9 cellular contexts compared by ENCODE assay signal in the genomic region with DNA sequence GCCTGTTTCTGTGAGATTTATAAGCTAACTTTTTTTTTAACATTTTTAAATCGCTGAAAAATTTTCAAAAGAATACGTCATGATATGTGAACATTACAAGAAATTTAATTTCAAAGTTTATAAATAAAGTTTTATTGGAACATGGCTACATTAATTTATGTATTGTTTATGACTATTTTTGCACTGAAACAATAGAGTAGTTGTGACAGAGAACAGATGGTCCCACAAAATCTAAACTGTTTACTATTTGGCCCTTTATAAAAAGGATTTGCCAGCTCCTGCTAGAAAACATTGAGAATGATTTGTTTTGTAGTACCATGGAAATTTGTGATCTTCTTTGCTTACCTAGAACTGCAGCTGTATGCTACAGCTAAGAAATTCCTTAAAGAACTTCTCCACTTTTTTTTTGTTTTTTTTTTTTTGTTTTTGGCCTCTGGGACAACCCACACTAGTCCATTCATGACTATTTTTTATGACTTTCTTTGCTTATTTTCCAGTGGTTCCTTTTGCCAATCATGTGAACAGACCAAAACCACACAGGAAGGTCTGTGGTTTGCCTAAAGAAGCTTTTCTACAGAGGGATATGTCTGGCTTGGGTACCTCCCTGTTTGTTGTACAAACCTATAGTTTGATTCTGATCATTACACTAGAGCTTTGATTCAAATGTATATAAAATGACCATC. TPM values are rescaled to one million over a fixed set of nuclear protein-coding genes. Genes with fewer than 3 reads are reported as not detected.
A peak's percentile ranks its signal among the peaks of the same experiment; 100 is the strongest.
DNase-seq lines count a peak whose midpoint lies in the region; ATAC-seq and TF ChIP-seq lines count a peak whose summit lies in the region.
"Had no signal": no experiment of that assay in that cellular context is flagged by ENCODE, and none has a peak within 500 bp of the region (broad histone marks: within the 10 kb centered on the region; RNA-seq: fewer than 3 reads in every experiment).

No MANE protein-coding gene starts in this region.

- H3K27ac ChIP-seq in naive thymus-derived CD4-positive, alpha-beta T cell (ENCODE audit: low read depth, low read length): no peak overlapping the region
- H3K27ac ChIP-seq in body of pancreas: no peak overlapping the region
- H3K27ac ChIP-seq: PC-9 had no signal

- H3K4me1 Mint-ChIP-seq in activated CD8-positive, alpha-beta T cell treated with anti-CD3 and anti-CD28 coated beads for 36 hours (ENCODE audit: low read depth): peaks cover 75% of the 10 kb centered on the region
- peaks cover 44 to 78% (median 66%) of the 10 kb centered on the region in 7 donors for H3K4me1 Mint-ChIP-seq in naive thymus-derived CD4-positive, alpha-beta T cell

- no peaks in the 10 kb centered on the region for H3K9me3 ChIP-seq in naive thymus-derived CD4-positive, alpha-beta T cell (ENCODE audit: control insufficient read depth in 2 of 3, low read length in 3 of 3)
- no peaks in the 10 kb centered on the region for H3K9me3 ChIP-seq in body of pancreas

- no peaks in the 10 kb centered on the region for H3K27me3 Mint-ChIP-seq in activated CD8-positive, alpha-beta T cell treated with anti-CD3 and anti-CD28 coated beads for 36 hours
- peaks cover 0 to 57% (median 0%) of the 10 kb centered on the region in 5 donors for H3K27me3 Mint-ChIP-seq in naive thymus-derived CD4-positive, alpha-beta T cell

- in situ Hi-C loops in KBM-7 (cut with MboI; ENCODE audit: low pct_unique_long_range_greater_than_20kb, low sequenced_read_pairs): loop anchor here (25.0 kb wide), 1 partner anchor 103 kb away; no protein-coding TSS in a partner anchor

- POLR2A ChIA-PET in activated CD8-positive, alpha-beta T cell treated with anti-CD3 and anti-CD28 coated beads for 36 hours (lab: Charles Lee): interaction anchor here (0.9 to 1.0 kb wide), 2 partner anchors 43 to 56 kb away, joined by 3 read pairs; partner anchors contain the start of gene ST7
- POLR2A ChIA-PET in naive thymus-derived CD4-positive, alpha-beta T cell (lab: Charles Lee): interaction anchor here (0.5 to 1.9 kb wide), 4 partner anchors 57 to 800 kb away, joined by 3 to 4 read pairs (median 3); no protein-coding TSS in a partner anchor

- H3K4me1 ChIP-seq in naive thymus-derived CD4-positive, alpha-beta T cell (ENCODE audit: control insufficient read depth in 2 of 2, insufficient read depth in 2 of 2, low read length in 2 of 2): peaks cover 19 to 54% of the 10 kb centered on the region in 2 donors
- no peaks in the 10 kb centered on the region for H3K4me1 ChIP-seq in body of pancreas

- H3K36me3 Mint-ChIP-seq in activated CD8-positive, alpha-beta T cell treated with anti-CD3 and anti-CD28 coated beads for 36 hours (ENCODE audit: low read depth): no peaks in the 10 kb centered on the region
- H3K36me3 Mint-ChIP-seq in naive thymus-derived CD4-positive, alpha-beta T cell: no peaks in the 10 kb centered on the region

- 90 to 92% methylated on average over 2 of the region's 2 CpGs for WGBS in body of pancreas, 2 donors
- WGBS in lower leg skin, 2 donors: 90 to 91% methylated on average over 2 of the region's 2 CpGs

- TF ChIP-seq POLR2A in body of pancreas (IDR thresholded peaks at IDR 0.05) (no peak), lower leg skin (IDR thresholded peaks at IDR 0.05) (no peak)

- ATAC-seq in activated CD8-positive, alpha-beta T cell treated with anti-CD3 and anti-CD28 coated beads for 36 hours: peak; percentile 11
- ATAC-seq in naive thymus-derived CD4-positive, alpha-beta T cell: peak; percentile 74
- no peak for ATAC-seq in body of pancreas

- CTCF ChIA-PET in activated CD8-positive, alpha-beta T cell treated with anti-CD3 and anti-CD28 coated beads for 36 hours (lab: Charles Lee): interaction anchor here (0.8 to 10.8 kb wide), 7 partner anchors 17 to 224 kb away, joined by 3 to 146 read pairs (median 4); no protein-coding TSS in a partner anchor
- CTCF ChIA-PET in naive thymus-derived CD4-positive, alpha-beta T cell (lab: Charles Lee): interaction anchor here (0.5 to 6.6 kb wide), 9 partner anchors 8 to 116 kb away, joined by 3 to 64 read pairs (median 4); no protein-coding TSS in a partner anchor

- H3K4me3 Mint-ChIP-seq in activated CD8-positive, alpha-beta T cell treated with anti-CD3 and anti-CD28 coated beads for 36 hours: peak overlapping the region; percentile 22
- peak overlapping the region; percentile 39 to 81 (median 71) for H3K4me3 Mint-ChIP-seq in naive thymus-derived CD4-positive, alpha-beta T cell

- H3K27ac Mint-ChIP-seq in activated CD8-positive, alpha-beta T cell treated with anti-CD3 and anti-CD28 coated beads for 36 hours: peak overlapping the region; percentile 89
- H3K27ac Mint-ChIP-seq in naive thymus-derived CD4-positive, alpha-beta T cell: peak overlapping the region in 5 of 9 donors; percentile 46 to 74 (median 63)

- intact Hi-C loops in activated CD8-positive, alpha-beta T cell treated with anti-CD3 and anti-CD28 coated beads for 36 hours (cut with micrococcal nuclease): no loop called here
- intact Hi-C loops in naive thymus-derived CD4-positive, alpha-beta T cell (cut with micrococcal nuclease): loop anchor here in 1 of 2 donors (5.0 kb wide), 1 partner anchor 147 kb away; the partner anchor contains the start of gene CAPZA2
- intact Hi-C loops in body of pancreas (cut with DNase I) (no loop called here), lower leg skin (cut with DNase I; ENCODE audit: low total_unique reads) (no loop called here), head of caudate nucleus (cut with DNase I) (no loop called here)

- TF ChIP-seq CTCF in GM12864 (IDR thresholded peaks at IDR 0.05; ENCODE audit: low read depth, low read length, missing control alignments) (no peak), body of pancreas (IDR thresholded peaks at IDR 0.05) (no peak), lower leg skin (IDR thresholded peaks at IDR 0.05) (no peak)
- TF ChIP-seq CTCF in activated CD8-positive, alpha-beta T cell treated with anti-CD3 and anti-CD28 coated beads for 36 hours (IDR thresholded peaks at IDR 0.05): no peak

- no peaks in the 10 kb centered on the region for H3K9me3 Mint-ChIP-seq in activated CD8-positive, alpha-beta T cell treated with anti-CD3 and anti-CD28 coated beads for 36 hours
- H3K9me3 Mint-ChIP-seq in naive thymus-derived CD4-positive, alpha-beta T cell: peaks cover 0 to 2% (median 0%) of the 10 kb centered on the region in 11 donors

- H3K27me3 ChIP-seq in naive thymus-derived CD4-positive, alpha-beta T cell (ENCODE audit: control insufficient read depth in 2 of 2, insufficient read depth in 2 of 2, low read length in 2 of 2): no peaks in the 10 kb centered on the region
- no peaks in the 10 kb centered on the region for H3K27me3 ChIP-seq in body of pancreas

- H3K4me3 ChIP-seq in GM12864 (ENCODE audit: low read depth, low read length) (no peak overlapping the region), body of pancreas (no peak overlapping the region), lower leg skin (ENCODE audit: low read depth, poor library complexity, severe bottlenecking) (no peak overlapping the region)
- H3K4me3 ChIP-seq in naive thymus-derived CD4-positive, alpha-beta T cell (ENCODE audit: low read length): no peak overlapping the region
- H3K4me3 ChIP-seq: PC-9 had no signal

- peak; percentile 41 for DNase-seq in GM12864 (ENCODE audit: low read depth)
- peak; percentile 87 for DNase-seq in KBM-7
- DNase-seq in activated CD8-positive, alpha-beta T cell treated with anti-CD3 and anti-CD28 coated beads for 36 hours: peak; percentile 65
- peak in 8 of 9 donors; percentile 40 to 66 (median 58) for DNase-seq in naive thymus-derived CD4-positive, alpha-beta T cell
- DNase-seq in body of pancreas: no peak
- DNase-seq in lower leg skin (ENCODE audit: low spot score in 2 of 2): no peak
- DNase-seq in head of caudate nucleus: no peak
- DNase-seq in iPS-NIHi7 (ENCODE audit: extremely low spot score): no peak
- DNase-seq: PC-9 had no signal

- H3K36me3 ChIP-seq in naive thymus-derived CD4-positive, alpha-beta T cell (ENCODE audit: control insufficient read depth in 2 of 3, insufficient read depth in 3 of 3, low read length in 3 of 3): no peaks in the 10 kb centered on the region
- H3K36me3 ChIP-seq in body of pancreas (replicated peaks in 1 of 2; ENCODE audit: insufficient read depth in 1 of 2, low read depth in 2 of 2): no peaks in the 10 kb centered on the region

RNA-seq across cellular contexts. Expression of gene ST7, which starts 55.7 kb away (rescaled TPM):
- total RNA-seq in activated CD8-positive, alpha-beta T cell treated with anti-CD3 and anti-CD28 coated beads for 36 hours: 1 to 10 TPM; 5.9 to 9.2 TPM
- 1 to 10 TPM; 2.1 to 6.4 (median 4.4) TPM for total RNA-seq in naive thymus-derived CD4-positive, alpha-beta T cell
- 1 to 10 TPM; 3.0 to 4.1 TPM for polyA plus RNA-seq in naive thymus-derived CD4-positive, alpha-beta T cell
- total RNA-seq in body of pancreas (10 to 100 TPM; 24.6 to 34.3 TPM), lower leg skin (10 to 100 TPM; 10.8 to 17.1 (median 11.4) TPM)

Comparison
In these comparisons a context has a peak if more than half of its experiments do, and no peak if none do; other contexts are left out.
1. DNase-seq: peak in GM12864 (single experiment), KBM-7 (single experiment), activated CD8-positive, alpha-beta T cell treated with anti-CD3 and anti-CD28 coated beads for 36 hours (single experiment) and naive thymus-derived CD4-positive, alpha-beta T cell (8 of 9); none in body of pancreas (0 of 4), lower leg skin (0 of 2), head of caudate nucleus (0 of 42) and iPS-NIHi7 (single experiment).